Comparison of ENCODE assay signal across 8 cellular contexts in genomic region chr5:141507387-141508091, GRCh38.
DNase-seq lines count a peak whose midpoint lies in the region; ATAC-seq, FAIRE-seq and TF ChIP-seq lines count a peak whose summit lies in the region.

No MANE protein-coding gene starts in this region.

- H3K27ac ChIP-seq in muscle layer of duodenum (ENCODE audit: low read length), result peak overlapping the region; percentile 51

- H3K27me3 ChIP-seq in muscle layer of duodenum (ENCODE audit: low read depth, low read length), result no peaks in the 10 kb centered on the region

- peaks cover 19 to 34% of the 10 kb centered on the region in 2 donors for H3K36me3 ChIP-seq in muscle layer of duodenum (ENCODE audit: control insufficient read depth in 1 of 2, insufficient read depth in 2 of 2, low read length in 2 of 2)

- DNase-seq in astrocyte of the hippocampus (ENCODE audit: low read depth, low spot score) (peak; percentile 52), D721Med (ENCODE audit: insufficient read length, low spot score) (no peak), NCI-H146 treated with DMSO at 0.1 percent for 48 hours (lab: John Stamatoyannopoulos, UW; ENCODE audit: unreplicated experiment) (no peak), NCI-H526 treated with DMSO at 0.1 percent for 48 hours (lab: John Stamatoyannopoulos, UW) (no peak)

- ATAC-seq in HG03108 (IDR thresholded peaks at IDR 0.05; ENCODE audit: unreplicated experiment), result peak; percentile 32
- ATAC-seq in GM18870 (IDR thresholded peaks at IDR 0.05; ENCODE audit: unreplicated experiment), result no peak

- no peak for FAIRE-seq in D721Med (lab: Jason Lieb, UNC)

- no peaks in the 10 kb centered on the region for H3K9me3 ChIP-seq in muscle layer of duodenum (ENCODE audit: control insufficient read depth in 1 of 2, low read length in 2 of 2)

- TF ChIP-seq POLR2A in GM19099 (IDR thresholded peaks at IDR 0.05; ENCODE audit: extremely low read depth, insufficient read length, low read depth), result peak; percentile 35

- peaks cover 0 to 26% of the 10 kb centered on the region in 2 donors for H3K4me1 ChIP-seq in muscle layer of duodenum (ENCODE audit: control insufficient read depth in 1 of 2, insufficient read depth in 2 of 2, low read length in 2 of 2)

- TF ChIP-seq CTCF in D721Med (IDR thresholded peaks at IDR 0.05; ENCODE audit: insufficient read depth, missing control alignments), result no peak

- H3K4me3 ChIP-seq in muscle layer of duodenum (ENCODE audit: low read depth in 1 of 2, low read length in 2 of 2), result peak overlapping the region in 1 of 2 donors; percentile 43
